Comparison of ENCODE assay signal across 19 cellular contexts in genomic region chr1:21018673-21019072, GRCh38.
"Had no signal": no experiment of that assay in that cellular context is flagged by ENCODE, and none has a peak within 500 bp of the region (broad histone marks: within the 10 kb centered on the region; RNA-seq: fewer than 3 reads in every experiment).

No MANE protein-coding gene starts in this region.

- H3K4me3 ChIP-seq: lower lobe of right lung, spleen had no signal

- H3K27ac ChIP-seq: lower lobe of right lung, spleen had no signal

- H3K36me3 ChIP-seq: lower lobe of right lung, spleen had no signal

- H3K27me3 Mint-ChIP-seq: brain; naive thymus-derived CD4-positive, alpha-beta T cell; progenitor cell of endocrine pancreas had no signal

- H3K27me3 ChIP-seq: spleen had no signal

- H3K9me3 ChIP-seq: lower lobe of right lung, spleen had no signal

- H3K4me3 Mint-ChIP-seq: brain; T-helper 1 cell treated with Interleukin-12 subunit alpha and Interleukin-12 subunit beta and Interleukin-4 antibody, amounts not matched to agents 30 μg/mL and 1 μg/mL, for 36 hours had no signal

- ATAC-seq: left lobe of liver; lower lobe of right lung; naive thymus-derived CD4-positive, alpha-beta T cell had no signal

- DNase-seq: activated CD4-positive, alpha-beta T cell treated with anti-CD3 and anti-CD28 coated beads for 4 hours; activated CD4-positive, alpha-beta T cell treated with anti-CD3 and anti-CD28 coated beads, Interleukin-2, amount 50 U/mL, for 48 hours; activated CD4-positive, CD25-positive, alpha-beta regulatory T cell; activated effector memory CD4-positive, alpha-beta T cell treated with anti-CD3 and anti-CD28 coated beads, Interleukin-2, amount 50 U/mL, for 16 hours; activated naive CD4-positive, alpha-beta T cell treated with anti-CD3 and anti-CD28 coated beads, Interleukin-2, amount 50 U/mL, for 16 hours; aorta; effector CD4-positive, alpha-beta T cell; foreskin fibroblast; lower lobe of right lung; naive thymus-derived CD4-positive, alpha-beta T cell; retina; spleen; stimulated activated CD4-positive, alpha-beta T cell treated with anti-CD3 and anti-CD28 coated beads, Interleukin-4, amount 100 ng/mL, for 1 hour; stimulated activated naive CD4-positive, alpha-beta T cell treated with Interleukin-2 at 50 U/mL for 16 hours; T1000 had no signal

- H3K9me3 Mint-ChIP-seq: T-helper 1 cell treated with Interleukin-12 subunit alpha and Interleukin-12 subunit beta and Interleukin-4 antibody, amounts not matched to agents 30 μg/mL and 1 μg/mL, for 36 hours had no signal

- H3K27ac Mint-ChIP-seq: brain; T-helper 1 cell treated with Interleukin-12 subunit alpha and Interleukin-12 subunit beta and Interleukin-4 antibody, amounts not matched to agents 30 μg/mL and 1 μg/mL, for 36 hours had no signal
